33 cellular contexts compared by ENCODE assay signal in the genomic region with DNA sequence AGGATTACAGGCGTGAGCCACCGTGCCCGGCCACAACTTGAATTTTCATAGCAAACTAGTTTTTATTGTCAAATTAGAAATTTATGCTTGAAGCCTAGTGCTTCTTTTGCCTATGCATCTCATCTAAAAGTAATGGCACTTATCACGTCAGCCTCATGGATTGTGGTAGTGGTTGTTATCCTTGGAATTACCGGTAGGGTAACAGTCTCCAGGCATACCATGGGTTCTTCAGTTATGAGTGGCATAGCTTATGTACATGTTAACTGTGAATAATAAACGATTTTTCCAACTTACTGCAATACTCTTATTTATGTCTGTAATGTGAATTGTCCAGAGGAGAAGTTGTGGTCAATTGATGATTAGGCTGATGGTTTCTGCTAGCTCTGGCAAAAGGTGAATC.
"Had no signal": no experiment of that assay in that cellular context is flagged by ENCODE, and none has a peak within 500 bp of the region (broad histone marks: within the 10 kb centered on the region; RNA-seq: fewer than 3 reads in every experiment).

No MANE protein-coding gene starts in this region.

- H3K4me3 ChIP-seq: ascending aorta, body of pancreas, SJCRH30, SK-N-MC had no signal

- H3K27ac Mint-ChIP-seq: activated CD4-positive, alpha-beta T cell treated with anti-CD3 and anti-CD28 coated beads, Interleukin-2, amount 10 ng/mL, durations not matched to agents 24 days and 14 days; activated CD8-positive, alpha-beta T cell treated with anti-CD3 and anti-CD28 coated beads for 36 hours; activated naive CD8-positive, alpha-beta T cell treated with anti-CD3 and anti-CD28 coated beads for 36 hours; activated T-cell treated with anti-CD3 and anti-CD28 coated beads, Interleukin-2, amount 50 U/mL, for 72 hours; activated T-helper 17 cell treated with anti-CD3 and anti-CD28 coated beads, Interleukin-2, amount 50 U/mL, for 72 hours; T-helper 1 cell treated with Interleukin-12 subunit alpha and Interleukin-12 subunit beta and Interleukin-4 antibody, amounts not matched to agents 30 μg/mL and 1 μg/mL, for 36 hours had no signal

- H3K36me3 ChIP-seq: ascending aorta had no signal

- H3K27me3 ChIP-seq: ascending aorta, body of pancreas, SJCRH30 had no signal

- H3K4me1 ChIP-seq: body of pancreas, SJCRH30 had no signal

- H3K27ac ChIP-seq: body of pancreas, SJCRH30, SK-N-MC, WERI-Rb-1 had no signal

- DNase-seq: activated CD4-positive, alpha-beta T cell treated with anti-CD3 and anti-CD28 coated beads, Interleukin-2, amount 10 ng/mL, durations not matched to agents 24 days and 14 days; activated CD4-positive, alpha-beta T cell treated with anti-CD3 and anti-CD28 coated beads, Interleukin-2, amount 50 U/mL, for 4 hours; activated CD8-positive, alpha-beta T cell treated with anti-CD3 and anti-CD28 coated beads for 36 hours; activated effector memory CD4-positive, alpha-beta T cell treated with anti-CD3 and anti-CD28 coated beads, Interleukin-2, amount 50 U/mL, for 16 hours; activated naive CD4-positive, alpha-beta T cell; activated naive CD4-positive, alpha-beta T cell treated with anti-CD3 and anti-CD28 coated beads, Interleukin-2, amount 50 U/mL, for 16 hours; activated naive CD8-positive, alpha-beta T cell treated with anti-CD3 and anti-CD28 coated beads for 36 hours; activated T-cell treated with anti-CD3 and anti-CD28 coated beads, Interleukin-2, amount 50 U/mL, for 1 hour; activated T-cell treated with anti-CD3 and anti-CD28 coated beads, Interleukin-2, amount 50 U/mL, for 72 hours; amygdala; body of pancreas; caudate nucleus; cerebellar nuclear complex; Karpas-422; NCI-H1105 treated with DMSO at 0.1 percent for 48 hours; NCI-H1436; NCI-H1694; NCI-H1930; NCI-H2081 treated with DMSO at 0.1 percent for 48 hours; NCI-H226; NCI-H446 treated with DMSO at 0.1 percent for 48 hours; NCI-H524; NCI-H69; NCI-H82; SHP77; SJCRH30; WERI-Rb-1 had no signal

- H3K4me3 Mint-ChIP-seq: activated CD4-positive, alpha-beta T cell treated with anti-CD3 and anti-CD28 coated beads, Interleukin-2, amount 10 ng/mL, durations not matched to agents 24 days and 14 days; activated CD8-positive, alpha-beta T cell treated with anti-CD3 and anti-CD28 coated beads for 36 hours; activated naive CD8-positive, alpha-beta T cell treated with anti-CD3 and anti-CD28 coated beads for 36 hours; activated T-cell treated with anti-CD3 and anti-CD28 coated beads, Interleukin-2, amount 50 U/mL, for 72 hours; activated T-helper 17 cell treated with anti-CD3 and anti-CD28 coated beads, Interleukin-2, amount 50 U/mL, for 72 hours; T-helper 1 cell treated with Interleukin-12 subunit alpha and Interleukin-12 subunit beta and Interleukin-4 antibody, amounts not matched to agents 30 μg/mL and 1 μg/mL, for 36 hours had no signal

- H3K9me3 ChIP-seq: ascending aorta, body of pancreas, SJCRH30 had no signal

- H3K4me1 Mint-ChIP-seq: activated CD4-positive, alpha-beta T cell treated with anti-CD3 and anti-CD28 coated beads, Interleukin-2, amount 10 ng/mL, durations not matched to agents 24 days and 14 days; activated T-helper 17 cell treated with anti-CD3 and anti-CD28 coated beads, Interleukin-2, amount 50 U/mL, for 72 hours had no signal

- H3K36me3 Mint-ChIP-seq: activated naive CD8-positive, alpha-beta T cell treated with anti-CD3 and anti-CD28 coated beads for 36 hours had no signal

- ATAC-seq: activated CD8-positive, alpha-beta T cell treated with anti-CD3 and anti-CD28 coated beads for 36 hours; activated T-cell treated with anti-CD3 and anti-CD28 coated beads, Interleukin-2, amount 50 U/mL, for 72 hours; activated T-helper 17 cell treated with anti-CD3 and anti-CD28 coated beads, Interleukin-2, amount 50 U/mL, for 72 hours; body of pancreas; Panc1 had no signal

- FAIRE-seq: bronchial epithelial cell had no signal

- H3K9me3 Mint-ChIP-seq: activated CD4-positive, alpha-beta T cell treated with anti-CD3 and anti-CD28 coated beads, Interleukin-2, amount 10 ng/mL, durations not matched to agents 24 days and 14 days; activated CD8-positive, alpha-beta T cell treated with anti-CD3 and anti-CD28 coated beads for 36 hours; activated naive CD8-positive, alpha-beta T cell treated with anti-CD3 and anti-CD28 coated beads for 36 hours; activated T-cell treated with anti-CD3 and anti-CD28 coated beads, Interleukin-2, amount 50 U/mL, for 72 hours; activated T-helper 17 cell treated with anti-CD3 and anti-CD28 coated beads, Interleukin-2, amount 50 U/mL, for 72 hours; T-helper 1 cell treated with Interleukin-12 subunit alpha and Interleukin-12 subunit beta and Interleukin-4 antibody, amounts not matched to agents 30 μg/mL and 1 μg/mL, for 36 hours had no signal
